Comparison of ENCODE assay signal across 13 cellular contexts in genomic region chr10:67780759-67781538, GRCh38. TPM values are rescaled to one million over a fixed set of nuclear protein-coding genes. Genes with fewer than 3 reads are reported as not detected.
DNase-seq lines count a peak whose midpoint lies in the region; ATAC-seq and TF ChIP-seq lines count a peak whose summit lies in the region.
"Had no signal": no experiment of that assay in that cellular context is flagged by ENCODE, and none has a peak within 500 bp of the region (broad histone marks: within the 10 kb centered on the region; RNA-seq: fewer than 3 reads in every experiment).

No MANE protein-coding gene starts in this region.

- DNase-seq in NCI-H2029 treated with DMSO at 0.1 percent for 48 hours (lab: John Stamatoyannopoulos, UW) (no peak), NCI-H1417 treated with DMSO at 0.1 percent for 48 hours (lab: John Stamatoyannopoulos, UW) (no peak)
- no peak for DNase-seq in NK-92 treated with Interleukin-12 subunit alpha and Interleukin-12 subunit beta, amount 100 ng/mL, for 24 hours (lab: John Stamatoyannopoulos, UW)
- no peak for DNase-seq in activated naive CD4-positive, alpha-beta T cell treated with anti-CD3 and anti-CD28 coated beads, Interleukin-2, amount 50 U/mL, for 72 hours (ENCODE audit: low spot score in 2 of 2)
- DNase-seq: activated B cell treated with CpG ODN at 0.5 μM for 24 hours; CD4-positive, CD25-positive, alpha-beta regulatory T cell; effector memory CD8-positive, alpha-beta T cell; Kasumi-1 had no signal

- ATAC-seq in GM18517 (IDR thresholded peaks at IDR 0.05; ENCODE audit: unreplicated experiment) (peak; percentile 87), GM21423 (IDR thresholded peaks at IDR 0.05; ENCODE audit: unreplicated experiment) (peak; percentile 86), HG03060 (IDR thresholded peaks at IDR 0.05; ENCODE audit: low read depth, unreplicated experiment) (peak; percentile 89)
- no peak for ATAC-seq in activated naive CD4-positive, alpha-beta T cell treated with anti-CD3 and anti-CD28 coated beads, Interleukin-2, amount 50 U/mL, for 72 hours

- H3K9me3 Mint-ChIP-seq in activated naive CD4-positive, alpha-beta T cell treated with anti-CD3 and anti-CD28 coated beads, Interleukin-2, amount 50 U/mL, for 72 hours = no peaks in the 10 kb centered on the region
- H3K9me3 Mint-ChIP-seq: activated B cell treated with CpG ODN at 0.5 μM for 24 hours; CD4-positive, CD25-positive, alpha-beta regulatory T cell; effector memory CD8-positive, alpha-beta T cell; nephron had no signal

- no peaks in the 10 kb centered on the region for H3K36me3 Mint-ChIP-seq in activated naive CD4-positive, alpha-beta T cell treated with anti-CD3 and anti-CD28 coated beads, Interleukin-2, amount 50 U/mL, for 72 hours
- H3K36me3 Mint-ChIP-seq: CD4-positive, CD25-positive, alpha-beta regulatory T cell had no signal

- no peak overlapping the region for H3K27ac Mint-ChIP-seq in activated naive CD4-positive, alpha-beta T cell treated with anti-CD3 and anti-CD28 coated beads, Interleukin-2, amount 50 U/mL, for 72 hours
- H3K27ac Mint-ChIP-seq: effector memory CD8-positive, alpha-beta T cell had no signal

TF ChIP-seq in PFSK-1, 5 proteins besides CTCF, POLR2A, EP300 and RAD21:
- TF ChIP-seq SIN3A (IDR thresholded peaks at IDR 0.05; ENCODE audit: borderline replicate concordance, insufficient read depth, low read length) = no peak
- no peak for TF ChIP-seq POLR2AphosphoS5 (IDR thresholded peaks at IDR 0.05; ENCODE audit: low read depth, low read length)
- peak; percentile 69 to 82 for TF ChIP-seq REST (IDR thresholded peaks at IDR 0.05; ENCODE audit: insufficient read depth in 1 of 2, low read depth in 2 of 2, low read length in 2 of 2)
- TF ChIP-seq TAF1 (IDR thresholded peaks at IDR 0.05; ENCODE audit: borderline replicate concordance, insufficient read depth, low read length) = no peak
- TF ChIP-seq FOXP2 (optimal IDR thresholded peaks at IDR 0.05; ENCODE audit: borderline replicate concordance, extremely low read depth, extremely low read length, insufficient read depth) = no peak

RNA-seq across cellular contexts. Expression of gene DNAJC12, which starts 57.0 kb away (rescaled TPM):
- polyA plus RNA-seq in PFSK-1 (2012; ENCODE audit: insufficient read length, low read depth) = 1.2 TPM
- 10 to 100 TPM in 1 of 2 donors, under 1 TPM in 1; 0.68 to 37.3 TPM for total RNA-seq in activated naive CD4-positive, alpha-beta T cell treated with anti-CD3 and anti-CD28 coated beads, Interleukin-2, amount 50 U/mL, for 72 hours
- total RNA-seq: CD4-positive, CD25-positive, alpha-beta regulatory T cell had no signal

Comparison
In these comparisons a context has a peak if more than half of its experiments do, and no peak if none do; other contexts are left out.
1. ATAC-seq: peak in GM18517 (single experiment), GM21423 (single experiment) and HG03060 (single experiment); none in activated naive CD4-positive, alpha-beta T cell treated with anti-CD3 and anti-CD28 coated beads, Interleukin-2, amount 50 U/mL, for 72 hours (0 of 2).